ENCODE assay signal across 27 cellular contexts in genomic region chr13:93260591-93260990, GRCh38.
DNase-seq lines count a peak whose midpoint lies in the region; ATAC-seq, FAIRE-seq and TF ChIP-seq lines count a peak whose summit lies in the region.
"Had no signal": no experiment of that assay in that cellular context is flagged by ENCODE, and none has a peak within 500 bp of the region (broad histone marks: within the 10 kb centered on the region; RNA-seq: fewer than 3 reads in every experiment).

No MANE protein-coding gene starts in this region.

- DNase-seq in H54 (ENCODE audit: insufficient read length, low spot score) (no peak), fibroblast of pulmonary artery (ENCODE audit: low read depth) (peak; percentile 52), GM13977 (ENCODE audit: low spot score) (no peak), NCI-H1105 (lab: John Stamatoyannopoulos, UW) (no peak)
- DNase-seq: activated CD4-positive, alpha-beta memory T cell treated with anti-CD3 and anti-CD28 coated beads for 36 hours; activated CD4-positive, CD25-positive, alpha-beta regulatory T cell treated with anti-CD3 and anti-CD28 coated beads, Interleukin-2, amount 50 U/mL, for 72 hours; activated CD8-positive, alpha-beta memory T cell treated with anti-CD3 and anti-CD28 coated beads, Interleukin-2, amount 50 U/mL, for 4 hours; activated naive CD4-positive, alpha-beta T cell treated with anti-CD3 and anti-CD28 coated beads, Interleukin-2, amount 50 U/mL, for 16 hours; CD8-positive, alpha-beta T cell; DMS 273 treated with DMSO at 0.1 percent for 48 hours; endodermal cell; left ventricle myocardium superior; naive B cell; NCI-H1092; NCI-H187 treated with DMSO at 0.1 percent for 48 hours; NCI-H526 treated with DMSO at 0.1 percent for 48 hours; psoas muscle; uterus had no signal

- no peaks in the 10 kb centered on the region for H3K36me3 ChIP-seq in subcutaneous abdominal adipose tissue (ENCODE audit: control insufficient read depth in 5 of 5, insufficient read depth in 5 of 5, low read length in 5 of 5)
- H3K36me3 ChIP-seq: cardiac muscle cell, esophagus muscularis mucosa, neutrophil, SJSA1, uterus had no signal

- peak overlapping the region; percentile 92 for H3K27ac ChIP-seq in subcutaneous abdominal adipose tissue (ENCODE audit: low read depth, low read length)
- H3K27ac ChIP-seq: cardiac muscle cell, esophagus muscularis mucosa, neutrophil, psoas muscle, SJSA1, uterus had no signal

- in situ Hi-C loops in GM13977 (cut with MboI; ENCODE audit: low pct_unique_long_range_greater_than_20kb, low sequenced_read_pairs, unreplicated experiment): no loop called here

- FAIRE-seq in H54 (lab: Jason Lieb, UNC): peak; percentile 73

- H3K9me3 ChIP-seq in subcutaneous abdominal adipose tissue (ENCODE audit: control insufficient read depth in 5 of 5, low read length in 5 of 5): no peaks in the 10 kb centered on the region
- H3K9me3 ChIP-seq: esophagus muscularis mucosa, neutrophil, psoas muscle, SJSA1, uterus had no signal

- TF ChIP-seq CTCF in fibroblast of pulmonary artery (IDR thresholded peaks at IDR 0.05; ENCODE audit: low read length, missing control alignments) (no peak), GM13977 (IDR thresholded peaks at IDR 0.05; ENCODE audit: extremely low read depth, insufficient read depth, missing control alignments) (no peak)

- H3K4me1 ChIP-seq in subcutaneous abdominal adipose tissue (ENCODE audit: control insufficient read depth in 5 of 5, insufficient read depth in 5 of 5, low read length in 5 of 5): peaks cover 0 to 29% (median 18%) of the 10 kb centered on the region in 5 donors
- H3K4me1 ChIP-seq: esophagus muscularis mucosa, psoas muscle, uterus had no signal

- H3K9ac ChIP-seq in subcutaneous abdominal adipose tissue (ENCODE audit: low read length in 5 of 5): peak overlapping the region in 1 of 5 donors; percentile 83

- TF ChIP-seq POLR2A in H54 (IDR thresholded peaks at IDR 0.05; ENCODE audit: low read depth, low read length): no peak

- ATAC-seq in SK-N-SH treated with all-trans-retinoic acid at 6 μM for 48 hours: peak; percentile 72
- no peak for ATAC-seq in GM18858 (IDR thresholded peaks at IDR 0.05; ENCODE audit: unreplicated experiment)
- ATAC-seq: activated T-helper 17 cell treated with anti-CD3 and anti-CD28 coated beads, Interleukin-2, amount 50 U/mL, for 72 hours; CD8-positive, alpha-beta T cell; HCT116; left ventricle myocardium superior; psoas muscle had no signal

- no peaks in the 10 kb centered on the region for H3K27me3 ChIP-seq in subcutaneous abdominal adipose tissue (ENCODE audit: control insufficient read depth in 5 of 5, insufficient read depth in 4 of 5, low read length in 5 of 5)
- H3K27me3 ChIP-seq: cardiac muscle cell, esophagus muscularis mucosa, neutrophil, SJSA1, uterus had no signal

- H3K4me3 ChIP-seq in fibroblast of pulmonary artery (replicated peaks; ENCODE audit: low read depth, low read length) (no peak overlapping the region), subcutaneous abdominal adipose tissue (ENCODE audit: low read depth in 1 of 5, low read length in 5 of 5) (no peak overlapping the region)
- H3K4me3 ChIP-seq: cardiac muscle cell, esophagus muscularis mucosa, psoas muscle, SJSA1, uterus had no signal

TF ChIP-seq in SK-N-SH treated with all-trans-retinoic acid at 6 μM for 48 hours, 23 proteins besides CTCF, POLR2A, EP300 and RAD21:
- TF ChIP-seq ISL1 (CRISPR knock-in tag; IDR thresholded peaks at IDR 0.05): peak; percentile 52
- no peak for TF ChIP-seq POU6F1 (CRISPR knock-in tag; IDR thresholded peaks at IDR 0.05; ENCODE audit: borderline replicate concordance, low read depth)
